23 cellular contexts compared by ENCODE assay signal in the genomic region with DNA sequence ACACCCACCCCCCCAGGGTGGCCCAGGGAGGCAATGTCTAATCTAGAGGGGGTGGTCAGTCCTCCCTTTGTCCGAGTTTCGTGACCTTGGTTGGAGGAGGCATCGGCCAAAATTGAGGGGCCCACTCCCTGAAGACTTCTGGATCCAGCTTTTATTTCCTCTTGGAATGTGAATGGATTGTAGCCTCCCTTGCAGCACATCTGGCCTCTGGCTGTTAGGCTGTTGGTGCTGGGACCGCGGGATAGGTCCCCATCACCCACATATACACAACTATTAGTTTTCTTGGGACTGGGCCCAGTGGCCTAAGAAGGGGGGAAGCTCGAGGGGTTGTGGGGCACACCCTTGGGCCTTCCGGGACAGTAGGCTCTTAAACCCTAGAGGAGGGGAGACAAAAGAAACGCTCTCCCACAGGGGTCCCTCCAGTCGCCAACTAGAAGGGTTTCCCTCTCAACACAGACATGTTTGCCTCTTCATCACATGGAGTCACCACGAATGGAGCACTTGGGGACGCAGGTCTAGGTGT. TPM values are rescaled to one million over a fixed set of nuclear protein-coding genes. Genes with fewer than 3 reads are reported as not detected.
DNase-seq lines count a peak whose midpoint lies in the region; ATAC-seq and TF ChIP-seq lines count a peak whose summit lies in the region.
"Had no signal": no experiment of that assay in that cellular context is flagged by ENCODE, and none has a peak within 500 bp of the region (broad histone marks: within the 10 kb centered on the region; RNA-seq: fewer than 3 reads in every experiment).

No MANE protein-coding gene starts in this region.

- H3K27ac Mint-ChIP-seq in CD4-positive, alpha-beta T cell: no peak overlapping the region
- H3K27ac Mint-ChIP-seq in immature natural killer cell: no peak overlapping the region
- H3K27ac Mint-ChIP-seq: HFFc6; stimulated activated memory B cell treated with anti-CD40 and anti-IgM and Interleukin-4, amounts not matched to agents 10 μg/mL and 1 μg/mL and 100 μg/mL, for 72 hours had no signal

- H3K9me2 ChIP-seq in PC-9 (ENCODE audit: insufficient read depth): no peaks in the 10 kb centered on the region
- H3K9me2 ChIP-seq: SK-N-SH had no signal

- DNase-seq in CD4-positive, alpha-beta T cell: no peak
- peak; percentile 7 for DNase-seq in DMS53 treated with DMSO at 0.1 percent for 48 hours (lab: John Stamatoyannopoulos, UW; ENCODE audit: unreplicated experiment)
- no peak for DNase-seq in PC-9
- no peak for DNase-seq in immature natural killer cell
- no peak for DNase-seq in Kasumi-1 (lab: John Stamatoyannopoulos, UW)
- no peak for DNase-seq in DMS153 (lab: John Stamatoyannopoulos, UW)
- DNase-seq in HK-2 (ENCODE audit: unreplicated experiment): no peak
- DNase-seq: activated CD4-positive, alpha-beta T cell treated with anti-CD3 and anti-CD28 coated beads for 1 hour; foreskin keratinocyte; HFFc6; MM.1S; mucosa of descending colon; NCI-H2171; NCI-H524 treated with DMSO at 0.1 percent for 48 hours; RPMI8226; SK-N-SH; small intestine had no signal

- POLR2A ChIA-PET in CD4-positive, alpha-beta T cell (lab: Charles Lee): no interaction called here
- POLR2A ChIA-PET in PC-9 (lab: Charles Lee; ENCODE audit: unreplicated experiment): no interaction called here

- H3K4me3 ChIP-seq in PC-9: no peak overlapping the region
- H3K4me3 ChIP-seq: mucosa of descending colon had no signal

- TF ChIP-seq CTCF in CD4-positive, alpha-beta T cell (IDR thresholded peaks at IDR 0.05): no peak
- no peak for TF ChIP-seq CTCF in PC-9 (conservative IDR thresholded peaks at IDR 0.05)

- no peaks in the 10 kb centered on the region for H3K79me2 ChIP-seq in PC-9 (ENCODE audit: low read depth)

- no peak overlapping the region for H3K27ac ChIP-seq in CD4-positive, alpha-beta T cell (ENCODE audit: low read depth, low read length)
- no peak overlapping the region for H3K27ac ChIP-seq in PC-9
- H3K27ac ChIP-seq: foreskin keratinocyte, HL-60, neutrophil had no signal

- H3K4me1 Mint-ChIP-seq in CD4-positive, alpha-beta T cell (ENCODE audit: low read depth): peaks cover 50% of the 10 kb centered on the region
- peaks cover 28 to 37% of the 10 kb centered on the region in 2 donors for H3K4me1 Mint-ChIP-seq in immature natural killer cell

- peaks cover 10% of the 10 kb centered on the region; the same call in 1 of the 2 replicates for H3F3A ChIP-seq in PC-9 (ENCODE audit: insufficient read depth, low read depth)

- H3K4me3 Mint-ChIP-seq in CD4-positive, alpha-beta T cell: peak overlapping the region; percentile 83
- H3K4me3 Mint-ChIP-seq in immature natural killer cell: peak overlapping the region in 3 of 5 donors; percentile 62 to 72 (median 66)

- no peak for ATAC-seq in CD4-positive, alpha-beta T cell (ENCODE audit: poor library complexity)
- no peak for ATAC-seq in HG03196 (IDR thresholded peaks at IDR 0.05; ENCODE audit: unreplicated experiment)
- ATAC-seq: foreskin keratinocyte; mucosa of descending colon; stimulated activated memory B cell treated with anti-CD40 and anti-IgM and Interleukin-4, amounts not matched to agents 10 μg/mL and 1 μg/mL and 100 μg/mL, for 72 hours had no signal

- H4K20me1 ChIP-seq in PC-9 (ENCODE audit: insufficient read depth): no peaks in the 10 kb centered on the region

- H3K4me2 ChIP-seq in PC-9: no peak overlapping the region; the same call in 1 of the 2 replicates

- CTCF ChIA-PET in CD4-positive, alpha-beta T cell (lab: Charles Lee): no interaction called here
- CTCF ChIA-PET in PC-9 (lab: Charles Lee): no interaction called here

- peaks cover 90% of the 10 kb centered on the region for H3K27me3 ChIP-seq in CD4-positive, alpha-beta T cell (ENCODE audit: control insufficient read depth, insufficient read depth, low read length)
- H3K27me3 ChIP-seq in PC-9 (ENCODE audit: insufficient read depth, low read depth): peaks cover 18% of the 10 kb centered on the region

- peaks cover 91% of the 10 kb centered on the region for H3K27me3 Mint-ChIP-seq in CD4-positive, alpha-beta T cell
- H3K27me3 Mint-ChIP-seq in immature natural killer cell (ENCODE audit: low read depth in 3 of 3): peaks cover 19 to 41% (median 37%) of the 10 kb centered on the region in 3 donors

- no TSS peak for BruUV-seq in PC-9 (replicated peaks; lab: Mats Ljungman, UMichigan)

- H3K9me3 ChIP-seq in CD4-positive, alpha-beta T cell (ENCODE audit: control insufficient read depth, low read length): no peaks in the 10 kb centered on the region
- no peaks in the 10 kb centered on the region for H3K9me3 ChIP-seq in PC-9 (ENCODE audit: insufficient read depth, low read depth)
- H3K9me3 ChIP-seq: mucosa of descending colon, neutrophil, SK-N-SH had no signal

- no peaks in the 10 kb centered on the region for H3K36me3 Mint-ChIP-seq in CD4-positive, alpha-beta T cell (ENCODE audit: low read depth)
- H3K36me3 Mint-ChIP-seq in immature natural killer cell: no peaks in the 10 kb centered on the region
- H3K36me3 Mint-ChIP-seq: CD4-positive, CD25-positive, alpha-beta regulatory T cell; stimulated activated memory B cell treated with anti-CD40 and anti-IgM and Interleukin-4, amounts not matched to agents 10 μg/mL and 1 μg/mL and 100 μg/mL, for 72 hours had no signal

- H3K4me1 ChIP-seq in PC-9 (replicated peaks; ENCODE audit: insufficient read depth): 0 out of 2 replicates have a peak, but pooled peaks cover 4% of the 10 kb centered on the region
- H3K4me1 ChIP-seq: foreskin keratinocyte had no signal

- intact Hi-C loops in CD4-positive, alpha-beta T cell (cut with DNase I, micrococcal nuclease): no loop called here
- intact Hi-C loops in PC-9 (cut with micrococcal nuclease; ENCODE audit: unreplicated experiment): no loop called here

- H3K36me3 ChIP-seq in PC-9 (ENCODE audit: low read depth): no peaks in the 10 kb centered on the region
- H3K36me3 ChIP-seq: neutrophil had no signal

- 0 out of 2 replicates have a peak overlapping the region, but pooled peaks have one; percentile 92 for H2AFZ ChIP-seq in PC-9

- no peaks in the 10 kb centered on the region for H3K9me3 Mint-ChIP-seq in CD4-positive, alpha-beta T cell
- H3K9me3 Mint-ChIP-seq in immature natural killer cell: no peaks in the 10 kb centered on the region
- H3K9me3 Mint-ChIP-seq: HFFc6; stimulated activated memory B cell treated with anti-CD40 and anti-IgM and Interleukin-4, amounts not matched to agents 10 μg/mL and 1 μg/mL and 100 μg/mL, for 72 hours had no signal

RNA-seq across cellular contexts. Expression of a gene that starts 2.5 kb away (rescaled TPM):
- total RNA-seq in CD4-positive, alpha-beta T cell: under 1 TPM in 1 of 2 experiments, not detected in 1; 0.03 TPM
- total RNA-seq in PC-9 (2021): 0.08 and 0.28 TPM in 2 replicates
- under 1 TPM in 1 of 3 donors, not detected in 2; 0.25 TPM for polyA plus RNA-seq in immature natural killer cell
- total RNA-seq: CD4-positive, CD25-positive, alpha-beta regulatory T cell; foreskin keratinocyte; temporal lobe had no signal
- polyA plus RNA-seq: foreskin keratinocyte, SK-N-SH had no signal
